22 cellular contexts compared by ENCODE assay signal in the genomic region with DNA sequence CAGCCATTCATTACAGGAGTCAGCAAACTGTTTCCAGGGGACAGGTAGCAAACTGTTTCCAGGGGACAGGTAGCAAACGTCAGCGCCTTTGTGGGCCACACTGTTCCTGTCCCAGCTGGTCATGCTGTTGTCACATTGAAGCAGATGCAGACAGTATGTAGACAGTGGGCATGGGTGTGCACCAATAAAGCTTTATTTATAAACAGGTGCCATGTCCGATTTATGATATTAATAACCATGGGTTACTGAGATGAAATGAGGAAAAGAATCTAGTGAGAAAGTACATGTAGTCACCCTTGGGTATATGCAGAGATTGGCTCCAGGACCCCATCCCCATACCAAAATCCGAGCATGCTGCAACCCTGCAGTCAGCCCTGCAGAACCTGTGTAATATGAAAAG.
DNase-seq lines count a peak whose midpoint lies in the region; ATAC-seq, FAIRE-seq and TF ChIP-seq lines count a peak whose summit lies in the region.
"Had no signal": no experiment of that assay in that cellular context is flagged by ENCODE, and none has a peak within 500 bp of the region (broad histone marks: within the 10 kb centered on the region; RNA-seq: fewer than 3 reads in every experiment).

No MANE protein-coding gene starts in this region.

- H3K27me3 ChIP-seq in GM23338 (ENCODE audit: insufficient read depth): no peaks in the 10 kb centered on the region
- no peaks in the 10 kb centered on the region for H3K27me3 ChIP-seq in OCI-LY3 (ENCODE audit: low read depth, low read length)
- H3K27me3 ChIP-seq in K562 (ENCODE audit: control insufficient read depth in 2 of 2, insufficient read depth in 2 of 2, low read length in 2 of 2): no peaks in the 10 kb centered on the region
- H3K27me3 ChIP-seq: BE2C had no signal

- no peaks in the 10 kb centered on the region for H3K9me1 ChIP-seq in K562 (ENCODE audit: control insufficient read depth, insufficient read depth, low read length)

- H3K4me1 ChIP-seq in GM23338 (ENCODE audit: insufficient read depth) (no peaks in the 10 kb centered on the region), OCI-LY3 (ENCODE audit: low read length) (peaks cover 90% of the 10 kb centered on the region), K562 (replicated peaks in 1 of 2; ENCODE audit: control insufficient read depth in 2 of 2, insufficient read depth in 2 of 2, low read length in 2 of 2) (peaks cover 3 to 17% of the 10 kb centered on the region in 2 experiments; a peak in 4 of 5 replicates)
- H3K4me1 ChIP-seq: Caco-2 had no signal

- H3K4me3 ChIP-seq in GM23338 (no peak overlapping the region), OCI-LY3 (ENCODE audit: low read length) (no peak overlapping the region), K562 (no peak overlapping the region)
- H3K4me3 ChIP-seq: GM23248 had no signal

- H3K27me3 Mint-ChIP-seq in GM23338 (ENCODE audit: insufficient read depth, low read depth, poor library complexity) (peaks cover 8% of the 10 kb centered on the region), type B pancreatic cell (no peaks in the 10 kb centered on the region)
- H3K27me3 Mint-ChIP-seq: CD4-positive, alpha-beta T cell had no signal

- no peak for TF ChIP-seq EP300 in K562 (IDR thresholded peaks at IDR 0.05; ENCODE audit: low read length)

- peaks cover 12% of the 10 kb centered on the region; the same call in 1 of the 2 replicates for H4K20me1 ChIP-seq in GM23338 (replicated peaks; ENCODE audit: insufficient read depth)
- no peaks in the 10 kb centered on the region for H4K20me1 ChIP-seq in OCI-LY3 (ENCODE audit: insufficient read depth, low read length)
- 0 out of 2 replicates have a peak, but pooled peaks cover 3% of the 10 kb centered on the region for H4K20me1 ChIP-seq in K562 (replicated peaks; ENCODE audit: control insufficient read depth, insufficient read depth, low read length)

- TF ChIP-seq CTCF in GM23338 (conservative IDR thresholded peaks at IDR 0.05; ENCODE audit: low read depth in 2 of 2) (no peak), OCI-LY3 (IDR thresholded peaks at IDR 0.05; ENCODE audit: low read depth, low read length) (no peak), K562 (IDR thresholded peaks at IDR 0.05 in 2 of 3, conservative IDR thresholded peaks at IDR 0.05 in 1 of 3; ENCODE audit: insufficient read depth in 2 of 3, low read depth in 1 of 3, low read length in 3 of 3) (no peak), type B pancreatic cell (conservative IDR thresholded peaks at IDR 0.05) (no peak)

- POLR2A ChIA-PET in K562 (lab: Yijun Ruan, JAX): no interaction called here

- WGBS in K562 (ENCODE audit: insufficient coverage, low coverage, missing lambda C conversion rate): 79% methylated on average over 2 of the region's 4 CpGs

- no peak overlapping the region for H3K4me2 ChIP-seq in GM23338
- peak overlapping the region; percentile 32 for H3K4me2 ChIP-seq in OCI-LY3 (ENCODE audit: low read length)
- no peak overlapping the region for H3K4me2 ChIP-seq in K562 (ENCODE audit: insufficient read depth, low read length)

- no peaks in the 10 kb centered on the region for H3K9me2 ChIP-seq in GM23338 (ENCODE audit: insufficient read depth)

- H3K9ac ChIP-seq in OCI-LY3 (ENCODE audit: low read length) (peak overlapping the region; percentile 10; the same call in 1 of the 2 replicates), K562 (ENCODE audit: insufficient read depth in 1 of 2, low read depth in 2 of 2, low read length in 2 of 2) (no peak overlapping the region)
- H3K9ac ChIP-seq: GM23248 had no signal

- no peak for FAIRE-seq in K562 (lab: Jason Lieb, UNC)
- FAIRE-seq: D721Med, GM12891, GM19239, H54, HTR-8/SVneo had no signal

- peaks cover 8% of the 10 kb centered on the region; the same call in 2 of the 3 replicates for H3K4me1 Mint-ChIP-seq in GM23338
- peaks cover 13% of the 10 kb centered on the region for H3K4me1 Mint-ChIP-seq in type B pancreatic cell (ENCODE audit: unreplicated experiment)

- ATAC-seq in GM23338 (no peak), K562 (no peak), HG03469 (IDR thresholded peaks at IDR 0.05; ENCODE audit: unreplicated experiment) (no peak)

- H3K9me3 ChIP-seq in OCI-LY3 (ENCODE audit: insufficient read depth, low read length) (peaks cover 12% of the 10 kb centered on the region), K562 (replicated peaks; ENCODE audit: control insufficient read depth, insufficient read depth, low read depth, low read length) (no peaks in the 10 kb centered on the region)
- H3K9me3 ChIP-seq: BE2C, Caco-2 had no signal

- TF ChIP-seq POLR2A in K562 (conservative IDR thresholded peaks at IDR 0.05): no peak

- DNase-seq in GM23338 (ENCODE audit: low spot score): no peak
- no peak for DNase-seq in K562 (ENCODE audit: extremely low read depth in 1 of 4, low spot score in 3 of 4)
- DNase-seq in type B pancreatic cell (ENCODE audit: extremely low spot score, unreplicated experiment): no peak
- no peak for DNase-seq in activated naive CD4-positive, alpha-beta T cell treated with Interleukin-2 at 50 U/mL for 16 hours
- DNase-seq in HCEC 1CT: no peak
- DNase-seq: C1 segment of cervical spinal cord; Caco-2; CD4-positive, alpha-beta T cell; DMS79; GF-D8; GM23248; IMR-90; Kasumi-1; KG1 had no signal

- no peaks in the 10 kb centered on the region for H3F3A ChIP-seq in GM23338 (replicated peaks; ENCODE audit: low read depth)

- H3K27ac ChIP-seq in GM23338 (ENCODE audit: low read depth) (peak overlapping the region; percentile 26; the same call in 1 of the 2 replicates), OCI-LY3 (ENCODE audit: low read length) (0 out of 2 replicates have a peak overlapping the region, but pooled peaks have one; percentile 15), K562 (ENCODE audit: extremely low read depth, low read depth, low read length) (no peak overlapping the region)
- H3K27ac ChIP-seq: GM23248 had no signal

- no TSS peak for BruUV-seq in K562 (replicated peaks; lab: Mats Ljungman, UMichigan)

- in situ Hi-C loops in K562 (cut with MboI): no loop called here

- TF ChIP-seq RAD21 in K562 (CRISPR knock-in tag; conservative IDR thresholded peaks at IDR 0.05 in 1 of 2, IDR thresholded peaks at IDR 0.05 in 1 of 2): no peak

- H3K79me2 ChIP-seq in GM23338 (replicated peaks; ENCODE audit: insufficient read depth): peaks cover 38% of the 10 kb centered on the region
- peaks cover 49% of the 10 kb centered on the region for H3K79me2 ChIP-seq in OCI-LY3 (ENCODE audit: low read length)
- H3K79me2 ChIP-seq in K562 (ENCODE audit: control insufficient read depth, insufficient read depth, low read length): no peaks in the 10 kb centered on the region; the same call in 2 of the 3 replicates

- H3K36me3 ChIP-seq in GM23338 (ENCODE audit: insufficient read depth): peaks cover 10% of the 10 kb centered on the region; the same call in 1 of the 2 replicates
- peaks cover 56% of the 10 kb centered on the region for H3K36me3 ChIP-seq in OCI-LY3 (replicated peaks; ENCODE audit: low read depth, low read length)
- H3K36me3 ChIP-seq in K562 (ENCODE audit: control insufficient read depth, insufficient read depth, low read length): peaks cover 54% of the 10 kb centered on the region; the same call in 2 of the 3 replicates

- H2AFZ ChIP-seq in GM23338 (no peak overlapping the region), OCI-LY3 (ENCODE audit: low read depth, low read length) (no peak overlapping the region), K562 (ENCODE audit: low read depth, low read length) (no peak overlapping the region)
- H2AFZ ChIP-seq: GM23248 had no signal

- CTCF ChIA-PET in K562 (lab: Yijun Ruan, JAX; ENCODE audit: low intra/inter-chr PET ratio): no interaction called here

- intact Hi-C loops in K562 (cut with micrococcal nuclease): no loop called here

- H3K9me3 Mint-ChIP-seq in GM23338: no peaks in the 10 kb centered on the region
- H3K9me3 Mint-ChIP-seq in type B pancreatic cell: no peaks in the 10 kb centered on the region
- H3K9me3 Mint-ChIP-seq: CD4-positive, alpha-beta T cell had no signal

- peaks cover 48% of the 10 kb centered on the region for H3K36me3 Mint-ChIP-seq in GM23338 (ENCODE audit: low read depth)
- peaks cover 19% of the 10 kb centered on the region for H3K36me3 Mint-ChIP-seq in type B pancreatic cell

- H3K4me3 Mint-ChIP-seq in GM23338: no peak overlapping the region
- no peak overlapping the region for H3K4me3 Mint-ChIP-seq in type B pancreatic cell
- H3K4me3 Mint-ChIP-seq: CD4-positive, alpha-beta T cell had no signal

- H3K27ac Mint-ChIP-seq in GM23338 (no peak overlapping the region), type B pancreatic cell (no peak overlapping the region)
- H3K27ac Mint-ChIP-seq: CD4-positive, alpha-beta T cell had no signal

TF ChIP-seq in GM23338, 12 proteins besides CTCF, POLR2A, EP300 and RAD21 (continues in another document):
- TF ChIP-seq NANOG (IDR thresholded peaks at IDR 0.05; ENCODE audit: borderline replicate concordance) (no peak), POLR2AphosphoS5 (IDR thresholded peaks at IDR 0.05; ENCODE audit: low read depth) (no peak), EZH2phosphoT487 (IDR thresholded peaks at IDR 0.05; ENCODE audit: unreplicated experiment) (no peak)
- TF ChIP-seq, protein P1, sequence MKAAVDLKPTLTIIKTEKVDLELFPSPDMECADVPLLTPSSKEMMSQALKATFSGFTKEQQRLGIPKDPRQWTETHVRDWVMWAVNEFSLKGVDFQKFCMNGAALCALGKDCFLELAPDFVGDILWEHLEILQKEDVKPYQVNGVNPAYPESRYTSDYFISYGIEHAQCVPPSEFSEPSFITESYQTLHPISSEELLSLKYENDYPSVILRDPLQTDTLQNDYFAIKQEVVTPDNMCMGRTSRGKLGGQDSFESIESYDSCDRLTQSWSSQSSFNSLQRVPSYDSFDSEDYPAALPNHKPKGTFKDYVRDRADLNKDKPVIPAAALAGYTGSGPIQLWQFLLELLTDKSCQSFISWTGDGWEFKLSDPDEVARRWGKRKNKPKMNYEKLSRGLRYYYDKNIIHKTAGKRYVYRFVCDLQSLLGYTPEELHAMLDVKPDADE (IDR thresholded peaks at IDR 0.05): no peak

TF ChIP-seq in K562, 482 proteins besides CTCF, POLR2A, EP300 and RAD21 (continues in another document):
- TF ChIP-seq ZNF274 (IDR thresholded peaks at IDR 0.05; ENCODE audit: borderline replicate concordance, low read depth, low read length): no peak
- TF ChIP-seq, protein P2, sequence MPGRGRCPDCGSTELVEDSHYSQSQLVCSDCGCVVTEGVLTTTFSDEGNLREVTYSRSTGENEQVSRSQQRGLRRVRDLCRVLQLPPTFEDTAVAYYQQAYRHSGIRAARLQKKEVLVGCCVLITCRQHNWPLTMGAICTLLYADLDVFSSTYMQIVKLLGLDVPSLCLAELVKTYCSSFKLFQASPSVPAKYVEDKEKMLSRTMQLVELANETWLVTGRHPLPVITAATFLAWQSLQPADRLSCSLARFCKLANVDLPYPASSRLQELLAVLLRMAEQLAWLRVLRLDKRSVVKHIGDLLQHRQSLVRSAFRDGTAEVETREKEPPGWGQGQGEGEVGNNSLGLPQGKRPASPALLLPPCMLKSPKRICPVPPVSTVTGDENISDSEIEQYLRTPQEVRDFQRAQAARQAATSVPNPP (IDR thresholded peaks at IDR 0.05; ENCODE audit: borderline replicate concordance, insufficient read depth, insufficient read length): no peak
